ENCODE assay signal across 17 cellular contexts in the genomic region with DNA sequence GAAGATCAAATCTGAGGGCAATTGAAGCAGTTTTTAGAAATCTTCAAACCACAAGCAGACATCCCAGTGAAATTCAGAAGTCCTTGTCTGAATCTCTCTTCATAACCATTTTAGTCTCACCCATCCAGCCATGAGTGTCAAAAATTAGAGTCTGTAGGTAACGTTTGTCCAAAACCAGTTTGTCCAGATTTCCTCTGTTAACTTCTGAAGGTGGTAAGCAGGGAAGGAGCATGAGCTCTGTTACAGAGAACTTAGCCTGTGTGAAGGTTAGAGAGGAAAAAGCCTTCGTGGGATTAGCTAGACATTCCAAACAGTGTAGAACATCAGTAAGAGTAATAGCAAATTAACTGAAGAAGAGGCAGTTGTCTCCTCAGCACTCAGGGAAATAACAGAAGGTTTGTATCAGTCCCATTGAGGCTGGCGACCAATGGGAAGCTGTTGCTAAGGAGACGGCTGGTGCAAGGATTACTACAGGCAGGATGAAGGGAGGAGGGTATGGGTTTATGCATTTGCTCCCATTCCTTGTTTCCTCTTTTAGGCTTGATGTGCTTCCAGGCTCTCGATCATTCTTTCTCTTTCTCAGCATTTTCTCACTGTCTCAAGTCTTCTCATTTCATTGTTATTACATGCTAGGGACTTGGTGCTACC. TPM values are rescaled to one million over a fixed set of nuclear protein-coding genes. Genes with fewer than 3 reads are reported as not detected.
A peak's percentile ranks its signal among the peaks of the same experiment; 100 is the strongest.
DNase-seq lines count a peak whose midpoint lies in the region; ATAC-seq, FAIRE-seq and TF ChIP-seq lines count a peak whose summit lies in the region.
"Had no signal": no experiment of that assay in that cellular context is flagged by ENCODE, and none has a peak within 500 bp of the region (broad histone marks: within the 10 kb centered on the region; RNA-seq: fewer than 3 reads in every experiment).

No MANE protein-coding gene starts in this region.

- no peak for TF ChIP-seq CTCF in endodermal cell (conservative IDR thresholded peaks at IDR 0.05)

- H3K27me3 Mint-ChIP-seq in activated CD4-positive, alpha-beta T cell treated with anti-CD3 and anti-CD28 coated beads for 36 hours: no peaks in the 10 kb centered on the region
- H3K27me3 Mint-ChIP-seq in activated CD4-positive, alpha-beta T cell treated with anti-CD3 and anti-CD28 coated beads, Interleukin-2, amount 10 ng/mL, durations not matched to agents 24 days and 14 days: no peaks in the 10 kb centered on the region
- peaks cover 15% of the 10 kb centered on the region for H3K27me3 Mint-ChIP-seq in endodermal cell (ENCODE audit: insufficient read depth)

- no peak overlapping the region for H3K9ac ChIP-seq in endodermal cell (ENCODE audit: extremely low read depth, low read length, poor library complexity, severe bottlenecking)

- ATAC-seq in activated CD4-positive, alpha-beta T cell treated with anti-CD3 and anti-CD28 coated beads for 36 hours: no peak
- ATAC-seq: sciatic nerve had no signal

- POLR2A ChIA-PET in activated CD4-positive, alpha-beta T cell treated with anti-CD3 and anti-CD28 coated beads for 36 hours (lab: Charles Lee): no interaction called here

- no peak overlapping the region for H3K27ac ChIP-seq in endodermal cell (ENCODE audit: low read depth, low read length)
- H3K27ac ChIP-seq: hepatocyte, thoracic aorta had no signal

- no peak for FAIRE-seq in urothelium cell line (lab: Jason Lieb, UNC)
- FAIRE-seq: astrocyte, endothelial cell of umbilical vein had no signal

- peaks cover 2% of the 10 kb centered on the region for H3K27me3 ChIP-seq in endodermal cell (ENCODE audit: control insufficient read depth, insufficient read depth, low read length, poor library complexity, severe bottlenecking)
- H3K27me3 ChIP-seq: hepatocyte had no signal

- peaks cover 57% of the 10 kb centered on the region for H3K4me1 Mint-ChIP-seq in activated CD4-positive, alpha-beta T cell treated with anti-CD3 and anti-CD28 coated beads for 36 hours
- peaks cover 40% of the 10 kb centered on the region for H3K4me1 Mint-ChIP-seq in activated CD4-positive, alpha-beta T cell treated with anti-CD3 and anti-CD28 coated beads, Interleukin-2, amount 10 ng/mL, durations not matched to agents 24 days and 14 days
- H3K4me1 Mint-ChIP-seq in endodermal cell: no peaks in the 10 kb centered on the region

- no peaks in the 10 kb centered on the region for H3K9me3 Mint-ChIP-seq in activated CD4-positive, alpha-beta T cell treated with anti-CD3 and anti-CD28 coated beads for 36 hours (ENCODE audit: low read depth)
- no peaks in the 10 kb centered on the region for H3K9me3 Mint-ChIP-seq in activated CD4-positive, alpha-beta T cell treated with anti-CD3 and anti-CD28 coated beads, Interleukin-2, amount 10 ng/mL, durations not matched to agents 24 days and 14 days
- no peaks in the 10 kb centered on the region for H3K9me3 Mint-ChIP-seq in endodermal cell

- no peak for DNase-seq in activated CD4-positive, alpha-beta T cell treated with anti-CD3 and anti-CD28 coated beads for 36 hours
- DNase-seq in activated CD4-positive, alpha-beta T cell treated with anti-CD3 and anti-CD28 coated beads, Interleukin-2, amount 10 ng/mL, durations not matched to agents 24 days and 14 days: no peak
- DNase-seq in NCI-H524 (lab: John Stamatoyannopoulos, UW): peak; percentile 87 to 88
- DNase-seq in endodermal cell: peak; percentile 53
- DNase-seq in pons (ENCODE audit: low spot score): peak; percentile 35
- DNase-seq in urothelium cell line (ENCODE audit: low spot score): no peak
- no peak for DNase-seq in activated CD4-positive, alpha-beta T cell treated with anti-CD3 and anti-CD28 coated beads for 1 hour
- DNase-seq in CD1c-positive myeloid dendritic cell (ENCODE audit: extremely low spot score): no peak
- DNase-seq: ACHN; activated CD8-positive, alpha-beta memory T cell treated with anti-CD3 and anti-CD28 coated beads, Interleukin-2, amount 50 U/mL, for 48 hours; GDM1 had no signal

- no peak overlapping the region for H3K4me3 Mint-ChIP-seq in activated CD4-positive, alpha-beta T cell treated with anti-CD3 and anti-CD28 coated beads for 36 hours
- H3K4me3 Mint-ChIP-seq in activated CD4-positive, alpha-beta T cell treated with anti-CD3 and anti-CD28 coated beads, Interleukin-2, amount 10 ng/mL, durations not matched to agents 24 days and 14 days: no peak overlapping the region
- no peak overlapping the region for H3K4me3 Mint-ChIP-seq in endodermal cell
- H3K4me3 Mint-ChIP-seq: T-helper 1 cell treated with Interleukin-12 subunit alpha and Interleukin-12 subunit beta and Interleukin-4 antibody, amounts not matched to agents 30 μg/mL and 1 μg/mL, for 36 hours had no signal

- no peaks in the 10 kb centered on the region for H3K4me1 ChIP-seq in endodermal cell (ENCODE audit: control insufficient read depth, insufficient read depth, low read length)

- peak overlapping the region; percentile 6 for H3K27ac Mint-ChIP-seq in activated CD4-positive, alpha-beta T cell treated with anti-CD3 and anti-CD28 coated beads for 36 hours
- no peak overlapping the region for H3K27ac Mint-ChIP-seq in activated CD4-positive, alpha-beta T cell treated with anti-CD3 and anti-CD28 coated beads, Interleukin-2, amount 10 ng/mL, durations not matched to agents 24 days and 14 days
- no peak overlapping the region for H3K27ac Mint-ChIP-seq in endodermal cell

- H3K9me3 ChIP-seq in endodermal cell (ENCODE audit: control insufficient read depth, low read length): no peaks in the 10 kb centered on the region
- H3K9me3 ChIP-seq: thoracic aorta had no signal

- no peaks in the 10 kb centered on the region for H3K36me3 ChIP-seq in endodermal cell (ENCODE audit: control insufficient read depth, insufficient read depth, low read length)
- H3K36me3 ChIP-seq: thoracic aorta had no signal

- intact Hi-C loops in activated CD4-positive, alpha-beta T cell treated with anti-CD3 and anti-CD28 coated beads for 36 hours (cut with DNase I, micrococcal nuclease): loop anchor here in 1 of 2 experiments (10.0 kb wide), 2 partner anchors 339 to 1361 kb away; no protein-coding TSS in a partner anchor
- intact Hi-C loops in activated CD4-positive, alpha-beta T cell treated with anti-CD3 and anti-CD28 coated beads, Interleukin-2, amount 10 ng/mL, durations not matched to agents 24 days and 14 days (cut with micrococcal nuclease): no loop called here

- WGBS in endodermal cell (ENCODE audit: insufficient coverage in 1 of 2, insufficient read length in 1 of 2), 2 experiments: 86 to 90% methylated on average over 5 of the region's 5 CpGs

- no peak overlapping the region for H3K4me3 ChIP-seq in endodermal cell (ENCODE audit: low read length)
- H3K4me3 ChIP-seq: hepatocyte, thoracic aorta had no signal

- no peaks in the 10 kb centered on the region for H3K36me3 Mint-ChIP-seq in activated CD4-positive, alpha-beta T cell treated with anti-CD3 and anti-CD28 coated beads for 36 hours (ENCODE audit: low read depth)
- H3K36me3 Mint-ChIP-seq in activated CD4-positive, alpha-beta T cell treated with anti-CD3 and anti-CD28 coated beads, Interleukin-2, amount 10 ng/mL, durations not matched to agents 24 days and 14 days (ENCODE audit: low read depth): no peaks in the 10 kb centered on the region
- H3K36me3 Mint-ChIP-seq in endodermal cell (ENCODE audit: low read depth): no peaks in the 10 kb centered on the region

- CTCF ChIA-PET in activated CD4-positive, alpha-beta T cell treated with anti-CD3 and anti-CD28 coated beads for 36 hours (lab: Charles Lee): interaction anchor here (0.6 to 1.8 kb wide), 5 partner anchors 17 to 204 kb away, joined by 3 to 6 read pairs (median 5); no protein-coding TSS in a partner anchor

RNA-seq across cellular contexts. Expression of a gene that starts 8.7 kb away (rescaled TPM):
- 10 to 100 TPM in 1 of 2 experiments, 1 to 10 TPM in 1; 8.6 to 11.3 TPM for total RNA-seq in activated CD4-positive, alpha-beta T cell treated with anti-CD3 and anti-CD28 coated beads for 36 hours
- total RNA-seq in activated CD4-positive, alpha-beta T cell treated with anti-CD3 and anti-CD28 coated beads, Interleukin-2, amount 10 ng/mL, durations not matched to agents 24 days and 14 days: 3.1 and 3.6 TPM in 2 replicates
- under 1 TPM; 0.22 to 0.88 TPM for total RNA-seq in endodermal cell
- polyA plus RNA-seq in endodermal cell (2013, experiment 1 of 2): 1.3 TPM
- 1.3 TPM for polyA plus RNA-seq in endodermal cell (2013, experiment 2 of 2)

Comparison
In these comparisons a context has a peak if more than half of its experiments do, and no peak if none do; other contexts are left out.
1. DNase-seq: peak in NCI-H524 (2 of 2), endodermal cell (single experiment) and pons (single experiment); none in activated CD4-positive, alpha-beta T cell treated with anti-CD3 and anti-CD28 coated beads for 36 hours (single experiment), activated CD4-positive, alpha-beta T cell treated with anti-CD3 and anti-CD28 coated beads, Interleukin-2, amount 10 ng/mL, durations not matched to agents 24 days and 14 days (single experiment), urothelium cell line (single experiment), activated CD4-positive, alpha-beta T cell treated with anti-CD3 and anti-CD28 coated beads for 1 hour (single experiment) and CD1c-positive myeloid dendritic cell (single experiment).